In the genomic region with DNA sequence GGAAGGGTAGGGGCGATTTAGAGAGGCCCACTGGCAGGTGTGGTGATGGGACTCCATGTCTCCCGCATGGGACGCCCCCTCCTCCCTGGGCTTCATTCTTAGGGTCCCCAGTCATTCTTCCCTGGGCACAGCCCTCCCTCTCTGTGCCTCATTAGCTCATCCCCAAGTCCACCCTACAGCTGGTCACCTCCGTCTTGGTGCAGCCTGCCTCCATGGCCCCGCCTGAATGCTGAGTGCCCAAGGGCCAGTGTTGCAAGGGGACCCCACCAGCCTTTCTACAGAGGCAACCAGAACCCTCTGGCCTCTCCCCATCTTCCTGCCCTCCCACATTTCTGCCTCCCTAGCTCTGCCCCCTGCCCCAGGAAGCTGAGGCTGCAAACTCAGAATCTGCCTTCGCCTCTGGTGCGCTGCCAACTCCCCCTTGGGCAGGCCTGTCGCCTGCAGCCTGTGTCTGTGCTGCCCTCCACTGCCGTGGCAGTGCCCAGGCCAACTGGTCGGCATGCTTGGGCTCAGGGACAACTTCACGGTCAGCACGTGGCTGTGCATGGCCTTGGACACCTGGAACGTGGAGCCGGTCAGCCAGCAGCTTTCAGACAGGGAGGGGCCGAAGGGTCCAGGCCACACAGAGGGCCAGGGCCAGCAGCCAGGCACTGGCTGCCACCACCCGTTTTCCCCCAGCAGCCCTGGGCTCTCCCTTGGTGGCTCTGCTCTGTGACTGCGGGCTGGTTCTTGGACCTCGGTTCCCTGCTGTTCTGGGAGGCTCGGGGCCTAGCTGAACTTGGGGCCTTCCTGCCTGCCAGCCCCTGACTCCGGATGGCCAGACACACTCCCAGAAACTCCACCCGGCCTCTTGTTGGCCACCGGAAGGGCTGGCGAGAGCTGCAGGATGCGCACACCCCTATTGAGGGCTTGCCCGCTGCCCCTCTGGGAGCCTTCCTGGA, we compare ENCODE assay signal across 10 cellular contexts. TPM values are rescaled to one million over a fixed set of nuclear protein-coding genes. Genes with fewer than 3 reads are reported as not detected.
A peak's percentile ranks its signal among the peaks of the same experiment; 100 is the strongest.
DNase-seq lines count a peak whose midpoint lies in the region; ATAC-seq and TF ChIP-seq lines count a peak whose summit lies in the region.
"Had no signal": no experiment of that assay in that cellular context is flagged by ENCODE, and none has a peak within 500 bp of the region (broad histone marks: within the 10 kb centered on the region; RNA-seq: fewer than 3 reads in every experiment).

No MANE protein-coding gene starts in this region.

- H3K27ac ChIP-seq in GM23338 (ENCODE audit: low read depth) (no peak overlapping the region), coronary artery (peak overlapping the region in 1 of 2 donors; percentile 79), skeletal muscle tissue (ENCODE audit: low read depth, low read length) (no peak overlapping the region)

- H3K27me3 ChIP-seq in GM23338 (ENCODE audit: insufficient read depth): no peaks in the 10 kb centered on the region
- H3K27me3 ChIP-seq in skeletal muscle tissue (ENCODE audit: control insufficient read depth in 3 of 3, insufficient read depth in 3 of 3, low read length in 3 of 3): peaks cover 0 to 5% (median 0%) of the 10 kb centered on the region in 3 donors

- H3K4me3 Mint-ChIP-seq in GM23338: no peak overlapping the region
- H3K4me3 Mint-ChIP-seq: activated CD4-positive, alpha-beta memory T cell treated with anti-CD3 and anti-CD28 coated beads, Interleukin-2, amount 10 ng/mL, durations not matched to agents 7 days and 5 days had no signal

- no peak overlapping the region for H3K27ac Mint-ChIP-seq in GM23338
- H3K27ac Mint-ChIP-seq: activated CD4-positive, alpha-beta memory T cell treated with anti-CD3 and anti-CD28 coated beads, Interleukin-2, amount 10 ng/mL, durations not matched to agents 7 days and 5 days had no signal

- H3K4me2 ChIP-seq in GM23338: no peak overlapping the region

- no peaks in the 10 kb centered on the region for H3K79me2 ChIP-seq in GM23338 (replicated peaks; ENCODE audit: insufficient read depth)

- no peaks in the 10 kb centered on the region for H4K20me1 ChIP-seq in GM23338 (replicated peaks; ENCODE audit: insufficient read depth)

- H3K9me2 ChIP-seq in GM23338 (ENCODE audit: insufficient read depth): no peaks in the 10 kb centered on the region

- no peaks in the 10 kb centered on the region for H3K36me3 Mint-ChIP-seq in GM23338 (ENCODE audit: low read depth)

- H3K4me1 Mint-ChIP-seq in GM23338: peaks cover 21% of the 10 kb centered on the region

- peak overlapping the region in 2 of 3 donors; percentile 61 to 71 for H3K9ac ChIP-seq in skeletal muscle tissue (ENCODE audit: low read depth in 1 of 3, low read length in 3 of 3)

- H3K4me1 ChIP-seq in GM23338 (ENCODE audit: insufficient read depth): peaks cover 8% of the 10 kb centered on the region
- peaks cover 25 to 32% (median 30%) of the 10 kb centered on the region in 3 donors for H3K4me1 ChIP-seq in skeletal muscle tissue (ENCODE audit: control insufficient read depth in 3 of 3, insufficient read depth in 3 of 3, low read length in 3 of 3)

- TF ChIP-seq CTCF in GM23338 (conservative IDR thresholded peaks at IDR 0.05; ENCODE audit: low read depth in 2 of 2) (no peak), coronary artery (IDR thresholded peaks at IDR 0.05) (no peak)

- peak overlapping the region; percentile 52; the same call in 1 of the 2 replicates for H2AFZ ChIP-seq in GM23338

- H3K9me3 Mint-ChIP-seq in GM23338: no peaks in the 10 kb centered on the region
- H3K9me3 Mint-ChIP-seq: activated CD4-positive, alpha-beta memory T cell treated with anti-CD3 and anti-CD28 coated beads, Interleukin-2, amount 10 ng/mL, durations not matched to agents 7 days and 5 days had no signal

- no peaks in the 10 kb centered on the region for H3K9me3 ChIP-seq in skeletal muscle tissue (ENCODE audit: control insufficient read depth in 3 of 3, low read length in 3 of 3)

- H3K36me3 ChIP-seq in GM23338 (ENCODE audit: insufficient read depth): no peaks in the 10 kb centered on the region
- no peaks in the 10 kb centered on the region for H3K36me3 ChIP-seq in skeletal muscle tissue (ENCODE audit: control insufficient read depth in 3 of 3, insufficient read depth in 3 of 3, low read length in 3 of 3)

- no peak for ATAC-seq in GM23338
- ATAC-seq in HG02981 (IDR thresholded peaks at IDR 0.05; ENCODE audit: unreplicated experiment): no peak
- ATAC-seq in GM19395 (IDR thresholded peaks at IDR 0.05; ENCODE audit: unreplicated experiment): no peak

- DNase-seq in GM23338 (ENCODE audit: low spot score) (no peak), coronary artery (ENCODE audit: low spot score) (peak; percentile 72), lung microvascular endothelial cell (ENCODE audit: low read depth in 2 of 2) (peak; percentile 21 to 37), erythroblast (lab: John Stamatoyannopoulos, UW) (no peak), NCI-H226 (no peak)
- DNase-seq: activated CD4-positive, alpha-beta memory T cell treated with anti-CD3 and anti-CD28 coated beads, Interleukin-2, amount 10 ng/mL, durations not matched to agents 7 days and 5 days; Karpas-422 had no signal

- TF ChIP-seq POLR2A in erythroblast (IDR thresholded peaks at IDR 0.05; ENCODE audit: low read length): no peak

- peaks cover 19% of the 10 kb centered on the region for H3K27me3 Mint-ChIP-seq in GM23338 (ENCODE audit: insufficient read depth, low read depth, poor library complexity)
- H3K27me3 Mint-ChIP-seq: activated CD4-positive, alpha-beta memory T cell treated with anti-CD3 and anti-CD28 coated beads, Interleukin-2, amount 10 ng/mL, durations not matched to agents 7 days and 5 days had no signal

- no peak overlapping the region for H3K4me3 ChIP-seq in GM23338
- peak overlapping the region; percentile 67 for H3K4me3 ChIP-seq in coronary artery
- peak overlapping the region in 2 of 3 donors; percentile 3 to 49 for H3K4me3 ChIP-seq in skeletal muscle tissue (ENCODE audit: low read length in 3 of 3)

- H3F3A ChIP-seq in GM23338 (replicated peaks; ENCODE audit: low read depth): no peaks in the 10 kb centered on the region

TF ChIP-seq in GM23338, 12 proteins besides CTCF, POLR2A, EP300 and RAD21:
- no peak for TF ChIP-seq EZH2 (IDR thresholded peaks at IDR 0.05; ENCODE audit: low read depth, unreplicated experiment)
- no peak for TF ChIP-seq ZNF331 (CRISPR knock-in tag; IDR thresholded peaks at IDR 0.05; ENCODE audit: low read depth)
- no peak for TF ChIP-seq JUNB (IDR thresholded peaks at IDR 0.05; ENCODE audit: unreplicated experiment)
- TF ChIP-seq, protein P1, sequence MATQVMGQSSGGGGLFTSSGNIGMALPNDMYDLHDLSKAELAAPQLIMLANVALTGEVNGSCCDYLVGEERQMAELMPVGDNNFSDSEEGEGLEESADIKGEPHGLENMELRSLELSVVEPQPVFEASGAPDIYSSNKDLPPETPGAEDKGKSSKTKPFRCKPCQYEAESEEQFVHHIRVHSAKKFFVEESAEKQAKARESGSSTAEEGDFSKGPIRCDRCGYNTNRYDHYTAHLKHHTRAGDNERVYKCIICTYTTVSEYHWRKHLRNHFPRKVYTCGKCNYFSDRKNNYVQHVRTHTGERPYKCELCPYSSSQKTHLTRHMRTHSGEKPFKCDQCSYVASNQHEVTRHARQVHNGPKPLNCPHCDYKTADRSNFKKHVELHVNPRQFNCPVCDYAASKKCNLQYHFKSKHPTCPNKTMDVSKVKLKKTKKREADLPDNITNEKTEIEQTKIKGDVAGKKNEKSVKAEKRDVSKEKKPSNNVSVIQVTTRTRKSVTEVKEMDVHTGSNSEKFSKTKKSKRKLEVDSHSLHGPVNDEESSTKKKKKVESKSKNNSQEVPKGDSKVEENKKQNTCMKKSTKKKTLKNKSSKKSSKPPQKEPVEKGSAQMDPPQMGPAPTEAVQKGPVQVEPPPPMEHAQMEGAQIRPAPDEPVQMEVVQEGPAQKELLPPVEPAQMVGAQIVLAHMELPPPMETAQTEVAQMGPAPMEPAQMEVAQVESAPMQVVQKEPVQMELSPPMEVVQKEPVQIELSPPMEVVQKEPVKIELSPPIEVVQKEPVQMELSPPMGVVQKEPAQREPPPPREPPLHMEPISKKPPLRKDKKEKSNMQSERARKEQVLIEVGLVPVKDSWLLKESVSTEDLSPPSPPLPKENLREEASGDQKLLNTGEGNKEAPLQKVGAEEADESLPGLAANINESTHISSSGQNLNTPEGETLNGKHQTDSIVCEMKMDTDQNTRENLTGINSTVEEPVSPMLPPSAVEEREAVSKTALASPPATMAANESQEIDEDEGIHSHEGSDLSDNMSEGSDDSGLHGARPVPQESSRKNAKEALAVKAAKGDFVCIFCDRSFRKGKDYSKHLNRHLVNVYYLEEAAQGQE (IDR thresholded peaks at IDR 0.05; ENCODE audit: unreplicated experiment): no peak
- no peak for TF ChIP-seq ZNF114 (CRISPR knock-in tag; IDR thresholded peaks at IDR 0.05)
- TF ChIP-seq CREB1 (CRISPR knock-in tag; IDR thresholded peaks at IDR 0.05; ENCODE audit: low read depth): no peak
- TF ChIP-seq, protein P2, sequence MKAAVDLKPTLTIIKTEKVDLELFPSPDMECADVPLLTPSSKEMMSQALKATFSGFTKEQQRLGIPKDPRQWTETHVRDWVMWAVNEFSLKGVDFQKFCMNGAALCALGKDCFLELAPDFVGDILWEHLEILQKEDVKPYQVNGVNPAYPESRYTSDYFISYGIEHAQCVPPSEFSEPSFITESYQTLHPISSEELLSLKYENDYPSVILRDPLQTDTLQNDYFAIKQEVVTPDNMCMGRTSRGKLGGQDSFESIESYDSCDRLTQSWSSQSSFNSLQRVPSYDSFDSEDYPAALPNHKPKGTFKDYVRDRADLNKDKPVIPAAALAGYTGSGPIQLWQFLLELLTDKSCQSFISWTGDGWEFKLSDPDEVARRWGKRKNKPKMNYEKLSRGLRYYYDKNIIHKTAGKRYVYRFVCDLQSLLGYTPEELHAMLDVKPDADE (IDR thresholded peaks at IDR 0.05): no peak

RNA-seq across cellular contexts. Expression of a gene that starts 33.9 kb away (rescaled TPM):
- 6.5 and 8.5 TPM in 2 replicates for total RNA-seq in GM23338 (2014; rRNA removed; shearing (Covaris generic))
- polyA plus RNA-seq in GM23338 (2016; fragmentation: Nextera tagmentation; extraction: Ambion mirVana): 2.0 and 3.8 TPM in 2 replicates
- total RNA-seq in lung microvascular endothelial cell (8.5 and 14.7 TPM in 2 replicates), skeletal muscle tissue (4.7 TPM)

RNA-seq across cellular contexts. Expression of a gene that starts 47.0 kb away (rescaled TPM):
- not detected in 2 replicates for total RNA-seq in GM23338 (2014; rRNA removed; shearing (Covaris generic))
- 0.24 TPM in 1 of 2 replicates, not detected in the other for polyA plus RNA-seq in GM23338 (2016; fragmentation: Nextera tagmentation; extraction: Ambion mirVana)
- total RNA-seq in lung microvascular endothelial cell: under 0.01 and 0.99 TPM in 2 replicates
- 0.52 TPM for total RNA-seq in skeletal muscle tissue

Comparison
In these comparisons a context has a peak if more than half of its experiments do, and no peak if none do; other contexts are left out.
1. DNase-seq: peak in coronary artery (single experiment) and lung microvascular endothelial cell (2 of 2); none in GM23338 (single experiment), erythroblast (0 of 2) and NCI-H226 (single experiment).